10 cellular contexts compared by ENCODE assay signal in the genomic region with DNA sequence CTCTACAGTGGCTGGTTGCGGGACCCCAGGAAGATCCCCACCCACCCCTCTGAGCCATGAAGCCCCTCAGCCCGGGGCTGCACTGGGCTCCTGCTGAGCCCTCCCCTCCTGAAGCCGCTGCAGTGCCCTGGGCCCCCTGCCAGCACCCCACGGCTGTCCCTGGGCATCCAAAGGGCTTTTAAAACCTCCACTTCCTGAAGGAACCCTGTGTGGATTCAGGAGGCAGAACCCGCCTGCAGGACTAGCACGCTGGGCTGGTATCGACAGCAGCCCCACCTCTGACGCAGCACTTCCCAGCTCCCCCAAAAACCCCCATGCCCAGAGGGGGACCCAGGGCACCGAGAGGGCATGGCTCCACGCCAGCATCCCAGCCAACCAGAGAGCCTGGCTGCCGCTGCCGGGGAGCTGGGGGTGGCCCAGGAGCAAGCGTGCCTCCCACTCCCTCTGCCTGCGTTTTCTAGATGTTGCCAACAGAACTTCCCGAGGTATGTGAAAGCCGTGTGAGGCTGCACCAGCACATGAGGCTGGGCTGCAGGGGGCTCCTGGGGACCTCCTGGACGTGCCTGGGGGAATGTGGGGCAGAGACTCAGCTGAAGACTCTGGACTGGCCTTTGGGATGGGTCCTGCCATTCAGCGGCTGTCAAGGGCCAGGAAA. TPM values are rescaled to one million over a fixed set of nuclear protein-coding genes. Genes with fewer than 3 reads are reported as not detected.
DNase-seq lines count a peak whose midpoint lies in the region; ATAC-seq, FAIRE-seq and TF ChIP-seq lines count a peak whose summit lies in the region.
"Had no signal": no experiment of that assay in that cellular context is flagged by ENCODE, and none has a peak within 500 bp of the region (broad histone marks: within the 10 kb centered on the region; RNA-seq: fewer than 3 reads in every experiment).

No MANE protein-coding gene starts in this region.

- no peak overlapping the region for H2BK20ac ChIP-seq in H1 (ENCODE audit: low read length)

- no peak overlapping the region; the same call in 1 of the 2 replicates for H3K18ac ChIP-seq in H1 (ENCODE audit: extremely low read depth, low read length)

- TF ChIP-seq RAD21 in H1 (IDR thresholded peaks at IDR 0.05 in 1 of 2, conservative IDR thresholded peaks at IDR 0.05 in 1 of 2; ENCODE audit: low read depth in 2 of 2, low read length in 2 of 2), result no peak; a peak in 1 of 4 replicates

- H2BK15ac ChIP-seq in H1 (ENCODE audit: low read length), result no peak overlapping the region

- H2BK5ac ChIP-seq in H1 (ENCODE audit: low read depth, low read length), result no peak overlapping the region

- H3K9ac ChIP-seq in H1 (replicated peaks in 1 of 4; ENCODE audit: extremely low read depth in 1 of 4, low read depth in 3 of 4, low read length in 3 of 4), result no peak overlapping the region; a peak in 1 of 7 replicates

- no peak overlapping the region for H3K56ac ChIP-seq in H1 (replicated peaks; ENCODE audit: insufficient read length, low read depth, low read length)

- no peak overlapping the region for H2AK5ac ChIP-seq in H1 (ENCODE audit: low read depth, low read length)

- H3K27ac ChIP-seq in H1 (ENCODE audit: low read depth, low read length) (no peak overlapping the region; the same call in 1 of the 2 replicates), upper lobe of right lung (peak overlapping the region; percentile 91)

- H3K4me3 ChIP-seq in H1 (ENCODE audit: extremely low read depth in 1 of 4, insufficient read depth in 2 of 4, low read depth in 3 of 4, low read length in 4 of 4) (no peak overlapping the region), mucosa of descending colon (no peak overlapping the region), upper lobe of right lung (no peak overlapping the region)

- H4K8ac ChIP-seq in H1 (ENCODE audit: extremely low read depth, insufficient read depth, low read length), result peak overlapping the region; percentile 57; the same call in 1 of the 2 replicates

- no peak overlapping the region for H2AFZ ChIP-seq in H1 (ENCODE audit: low read length)

- peaks cover 0 to 9% of the 10 kb centered on the region in 2 experiments for H4K20me1 ChIP-seq in H1 (replicated peaks in 1 of 2; ENCODE audit: control insufficient read depth in 1 of 2, insufficient read depth in 2 of 2, low read length in 2 of 2)

- H3K4me1 ChIP-seq in H1 (replicated peaks in 1 of 4; ENCODE audit: control insufficient read depth in 3 of 4, insufficient read depth in 4 of 4, low read length in 3 of 4) (peaks cover 0 to 4% (median 1%) of the 10 kb centered on the region in 4 experiments; a peak in 4 of 7 replicates), mucosa of descending colon (ENCODE audit: low read depth) (peaks cover 15% of the 10 kb centered on the region), upper lobe of right lung (peaks cover 57% of the 10 kb centered on the region)

- no peak overlapping the region for H2BK12ac ChIP-seq in H1 (ENCODE audit: low read depth, low read length)

- no peak overlapping the region for H4K5ac ChIP-seq in H1 (ENCODE audit: insufficient read length, low read depth, low read length)

- POLR2A ChIA-PET in H1 (lab: Charles Lee; ENCODE audit: partially characterized antibody), result no interaction called here

- H3K36me3 ChIP-seq in H1 (ENCODE audit: control insufficient read depth in 2 of 4, insufficient read depth in 4 of 4, low read length in 3 of 4), result no peaks in the 10 kb centered on the region; a peak in 1 of 8 replicates
- H3K36me3 ChIP-seq in mucosa of descending colon (ENCODE audit: low read depth), result peaks cover 3% of the 10 kb centered on the region
- H3K36me3 ChIP-seq in upper lobe of right lung, result peaks cover 53% of the 10 kb centered on the region

- no peak for TF ChIP-seq CTCF in H1 (IDR thresholded peaks at IDR 0.05; ENCODE audit: control extremely low read depth in 1 of 3, insufficient read depth in 1 of 3, low read depth in 1 of 3, low read length in 3 of 3)
- no peak for TF ChIP-seq CTCF in mucosa of descending colon (IDR thresholded peaks at IDR 0.05)
- TF ChIP-seq CTCF in upper lobe of right lung (IDR thresholded peaks at IDR 0.05), result no peak

- no peak overlapping the region for H4K91ac ChIP-seq in H1 (replicated peaks; ENCODE audit: insufficient read length, low read length)

- no peaks in the 10 kb centered on the region for H3K9me3 ChIP-seq in H1 (ENCODE audit: insufficient read depth in 2 of 2, low read depth in 1 of 2, low read length in 1 of 2)
- H3K9me3 ChIP-seq in mucosa of descending colon, result no peaks in the 10 kb centered on the region
- no peaks in the 10 kb centered on the region for H3K9me3 ChIP-seq in upper lobe of right lung

- FAIRE-seq in H1 (lab: Jason Lieb, UNC), result no peak

- H3K14ac ChIP-seq in H1 (ENCODE audit: insufficient read length), result no peak overlapping the region

- no peak for TF ChIP-seq EP300 in H1 (IDR thresholded peaks at IDR 0.05; ENCODE audit: borderline replicate concordance in 1 of 2, low read depth in 2 of 2, low read length in 2 of 2)

- H3K23ac ChIP-seq in H1 (ENCODE audit: insufficient read length), result no peak overlapping the region

- no peak for TF ChIP-seq POLR2A in H1 (IDR thresholded peaks at IDR 0.05; ENCODE audit: control extremely low read depth in 1 of 2, low read depth in 2 of 2, low read length in 2 of 2)

- H3K4ac ChIP-seq in H1 (replicated peaks; ENCODE audit: insufficient read length, low read depth, low read length), result no peak overlapping the region

- ATAC-seq in mucosa of descending colon (no peak), upper lobe of right lung (no peak), GM19351 (IDR thresholded peaks at IDR 0.05; ENCODE audit: unreplicated experiment) (no peak)

- H3K79me1 ChIP-seq in H1 (ENCODE audit: low read depth, low read length), result no peaks in the 10 kb centered on the region

- H3K27me3 ChIP-seq in H1 (replicated peaks in 1 of 4; ENCODE audit: control insufficient read depth in 3 of 4, extremely low read depth in 1 of 4, insufficient read depth in 3 of 4, low read length in 3 of 4), result no peaks in the 10 kb centered on the region
- H3K27me3 ChIP-seq in upper lobe of right lung, result no peaks in the 10 kb centered on the region

- H3K79me2 ChIP-seq in H1 (ENCODE audit: control insufficient read depth in 1 of 2, insufficient read depth in 2 of 2, low read length in 2 of 2), result no peaks in the 10 kb centered on the region

- peak; percentile 47 for DNase-seq in activated CD8-positive, alpha-beta memory T cell treated with anti-CD3 and anti-CD28 coated beads for 24 hours
- no peak for DNase-seq in activated CD8-positive, alpha-beta memory T cell treated with anti-CD3 and anti-CD28 coated beads, Interleukin-2, amount 50 U/mL, for 4 hours
- DNase-seq in H1 (ENCODE audit: low read depth in 1 of 2, low spot score in 2 of 2) (no peak), mucosa of descending colon (peak; percentile 7 to 55 (median 25)), upper lobe of right lung (peak; percentile 67), UCSD-AML1 (lab: John Stamatoyannopoulos, UW; ENCODE audit: unreplicated experiment) (no peak), SHP77 (lab: John Stamatoyannopoulos, UW) (no peak)
- DNase-seq: effector CD8-positive, alpha-beta T cell; KBM-7 had no signal

- no peak overlapping the region for H2BK120ac ChIP-seq in H1 (replicated peaks; ENCODE audit: low read depth, low read length)

- H3K4me2 ChIP-seq in H1 (ENCODE audit: insufficient read depth in 1 of 2, low read depth in 2 of 2, low read length in 2 of 2), result no peak overlapping the region

- CTCF ChIA-PET in H1 (lab: Charles Lee; ENCODE audit: partially characterized antibody), result interaction anchor here (1.7 kb wide), 1 partner anchor 9 kb away, joined by 8 read pairs; no protein-coding TSS in a partner anchor

- intact Hi-C loops in mucosa of descending colon (cut with DNase I, micrococcal nuclease) (no loop called here), upper lobe of right lung (cut with DNase I) (no loop called here)

- WGBS in H1 (ENCODE audit: extremely low coverage in 1 of 2, insufficient coverage in 1 of 2, insufficient read length in 1 of 2, insufficient replicate concordance in 2 of 2, low coverage in 1 of 2, low lambda C conversion rate in 2 of 2, missing lambda C conversion rate in 1 of 2), 2 experiments, result 83% methylated on average over 16 of the region's 18 CpGs; no CpG with 5 or more reads in 1 of the 2 experiments

- no peaks in the 10 kb centered on the region for H3K23me2 ChIP-seq in H1 (ENCODE audit: low read depth, low read length)

RNA-seq across cellular contexts. Expression of a gene that starts 6.3 kb away (rescaled TPM):
- 20.8 and 24.6 TPM in 2 replicates for total RNA-seq in H1 (2021; fragmentation: NEBNext Ultra II Directional; extraction: Animal tissue kit (Norgen Biotek cat#: 25700))
- 18.0 and 24.1 TPM in 2 replicates for polyA plus RNA-seq in H1 (2011; rRNA removed)
- 17.9 TPM for polyA plus RNA-seq in H1 (2011; cell fraction: cytosol; rRNA removed)
- 40.1 TPM for polyA plus RNA-seq in H1 (2011; cell fraction: nucleus; rRNA removed)
- polyA plus RNA-seq in H1 (2012, experiment 1 of 2), result 14.9 to 16.5 TPM (median 15.7 TPM) in 4 replicates
- polyA plus RNA-seq in H1 (2012, experiment 2 of 2), result 16.5 TPM
- polyA plus RNA-seq in H1 (2013, experiment 1 of 2), result 13.4 TPM
- polyA plus RNA-seq in H1 (2013, experiment 2 of 2), result 14.2 TPM
- 12.7 and 13.1 TPM in 2 replicates for polyA minus RNA-seq in H1 (2011; rRNA and poly(A)+ RNA removed)
- 13.5 TPM for polyA minus RNA-seq in H1 (2011; cell fraction: cytosol; rRNA and poly(A)+ RNA removed)
- polyA minus RNA-seq in H1 (2011; cell fraction: nucleus; rRNA and poly(A)+ RNA removed), result 15.7 TPM
- 10 to 100 TPM; 46.6 to 59.6 (median 52.6) TPM for total RNA-seq in mucosa of descending colon
- total RNA-seq in upper lobe of right lung, result 72.7 TPM

RNA-seq across cellular contexts. Expression of a gene that starts 13.7 kb away (rescaled TPM):
- total RNA-seq in H1 (2021; fragmentation: NEBNext Ultra II Directional; extraction: Animal tissue kit (Norgen Biotek cat#: 25700)), result 14.6 and 14.8 TPM in 2 replicates
- 3.2 and 5.1 TPM in 2 replicates for polyA plus RNA-seq in H1 (2011; rRNA removed)
- polyA plus RNA-seq in H1 (2011; cell fraction: cytosol; rRNA removed), result 6.5 TPM
- 3.7 TPM for polyA plus RNA-seq in H1 (2011; cell fraction: nucleus; rRNA removed)
- 4.4 to 10.4 TPM (median 5.5 TPM) in 4 replicates for polyA plus RNA-seq in H1 (2012, experiment 1 of 2)
- polyA plus RNA-seq in H1 (2012, experiment 2 of 2), result 1.2 TPM
- polyA plus RNA-seq in H1 (2013, experiment 1 of 2), result 10.3 TPM
- polyA plus RNA-seq in H1 (2013, experiment 2 of 2), result 10.4 TPM
- 1.6 and 2.3 TPM in 2 replicates for polyA minus RNA-seq in H1 (2011; rRNA and poly(A)+ RNA removed)
- 4.0 TPM for polyA minus RNA-seq in H1 (2011; cell fraction: cytosol; rRNA and poly(A)+ RNA removed)
- polyA minus RNA-seq in H1 (2011; cell fraction: nucleus; rRNA and poly(A)+ RNA removed), result 5.1 TPM
- 10 to 100 TPM in 2 of 3 donors, 1 to 10 TPM in 1; 9.9 to 13.7 (median 11.4) TPM for total RNA-seq in mucosa of descending colon
- 13.0 TPM for total RNA-seq in upper lobe of right lung

RNA-seq across cellular contexts. Expression of a gene that starts 13.7 kb away (rescaled TPM):
- total RNA-seq in H1 (2021; fragmentation: NEBNext Ultra II Directional; extraction: Animal tissue kit (Norgen Biotek cat#: 25700)), result 1.5 and 4.2 TPM in 2 replicates
- 0.82 and 0.98 TPM in 2 replicates for polyA plus RNA-seq in H1 (2011; rRNA removed)
- 1.3 TPM for polyA plus RNA-seq in H1 (2011; cell fraction: cytosol; rRNA removed)
- 1.5 TPM for polyA plus RNA-seq in H1 (2011; cell fraction: nucleus; rRNA removed)
- polyA plus RNA-seq in H1 (2012, experiment 1 of 2), result 0.94 to 1.2 TPM (median 1.1 TPM) in 4 replicates
- polyA plus RNA-seq in H1 (2012, experiment 2 of 2), result 0.05 TPM
- polyA plus RNA-seq in H1 (2013, experiment 1 of 2), result 1.8 TPM
- 2.3 TPM for polyA plus RNA-seq in H1 (2013, experiment 2 of 2)
- polyA minus RNA-seq in H1 (2011; rRNA and poly(A)+ RNA removed), result 1.3 and 2.1 TPM in 2 replicates
- not detected for polyA minus RNA-seq in H1 (2011; cell fraction: cytosol; rRNA and poly(A)+ RNA removed)
- polyA minus RNA-seq in H1 (2011; cell fraction: nucleus; rRNA and poly(A)+ RNA removed), result 4.2 TPM
- 1 to 10 TPM; 1.4 to 4.6 (median 1.4) TPM for total RNA-seq in mucosa of descending colon
- total RNA-seq in upper lobe of right lung, result 2.7 TPM

Comparison
In these comparisons a context has a peak if more than half of its experiments do, and no peak if none do; other contexts are left out.
1. DNase-seq: peak in activated CD8-positive, alpha-beta memory T cell treated with anti-CD3 and anti-CD28 coated beads for 24 hours (single experiment), mucosa of descending colon (3 of 3) and upper lobe of right lung (single experiment); none in activated CD8-positive, alpha-beta memory T cell treated with anti-CD3 and anti-CD28 coated beads, Interleukin-2, amount 50 U/mL, for 4 hours (single experiment), H1 (0 of 2), UCSD-AML1 (single experiment) and SHP77 (0 of 2).